ENCODE assay signal across 9 cellular contexts in genomic region chr15:79184465-79184892, GRCh38.
A peak's percentile ranks its signal among the peaks of the same experiment; 100 is the strongest.
DNase-seq lines count a peak whose midpoint lies in the region; ATAC-seq, FAIRE-seq and TF ChIP-seq lines count a peak whose summit lies in the region.
"Had no signal": no experiment of that assay in that cellular context is flagged by ENCODE, and none has a peak within 500 bp of the region (broad histone marks: within the 10 kb centered on the region; RNA-seq: fewer than 3 reads in every experiment).

No MANE protein-coding gene starts in this region.

- in situ Hi-C loops in mammary epithelial cell (cut with MboI; ENCODE audit: low sequenced_read_pairs in 2 of 2) = loop anchor here (5.0 to 10.0 kb wide), 3 partner anchors 157 to 272 kb away; no protein-coding TSS in a partner anchor

- no peak overlapping the region for H3K27ac ChIP-seq in VCaP
- no peak overlapping the region for H3K27ac ChIP-seq in mammary epithelial cell (ENCODE audit: insufficient read depth, low read depth, low read length)
- H3K27ac ChIP-seq in keratinocyte (ENCODE audit: control insufficient read depth, insufficient read depth, low read length) = no peak overlapping the region
- H3K27ac ChIP-seq: BLaER1 had no signal

- H3K27me3 ChIP-seq in mammary epithelial cell (ENCODE audit: insufficient read depth, low read length) = no peaks in the 10 kb centered on the region
- H3K27me3 ChIP-seq in keratinocyte (ENCODE audit: control insufficient read depth, extremely low read depth, insufficient read depth, low read length) = no peaks in the 10 kb centered on the region
- H3K27me3 ChIP-seq: BLaER1 had no signal

- DNase-seq in NCI-H187 (lab: John Stamatoyannopoulos, UW) (peak; percentile 9 to 13), NCI-H187 treated with DMSO at 0.1 percent for 48 hours (lab: John Stamatoyannopoulos, UW) (no peak), NCI-H146 (lab: John Stamatoyannopoulos, UW) (peak; percentile 42), mammary epithelial cell (peak; percentile 42), keratinocyte (ENCODE audit: low read depth, low spot score) (no peak)
- peak; percentile 13 to 45 for DNase-seq in stimulated activated CD4-positive, alpha-beta T cell treated with anti-CD3 and anti-CD28 coated beads, Interleukin-1b, Interleukin-23, amount 100 ng/mL, for 1 hour (ENCODE audit: low read depth in 2 of 2)

- dilution Hi-C loops in mammary epithelial cell (cut with HindIII; ENCODE audit: low sequenced_read_pairs) (no loop called here), keratinocyte (cut with MboI; ENCODE audit: extremely low pct_ligation_motif_present, low sequenced_read_pairs) (loop anchor here (25.0 kb wide), 1 partner anchor 147 kb away; no protein-coding TSS in a partner anchor)

- FAIRE-seq in keratinocyte (lab: Jason Lieb, UNC) = peak; percentile 63

- H3K9me1 ChIP-seq in keratinocyte (ENCODE audit: control insufficient read depth, extremely low read depth, insufficient read depth, low read length) = no peaks in the 10 kb centered on the region

- no CpG with 5 or more reads among the region's 4 CpGs for WGBS in mammary epithelial cell (ENCODE audit: low coverage, missing lambda C conversion rate)

- H2AFZ ChIP-seq in mammary epithelial cell (ENCODE audit: low read depth, low read length) (no peak overlapping the region), keratinocyte (ENCODE audit: control insufficient read depth, low read length) (no peak overlapping the region)

- no TSS peak for BruUV-seq in mammary epithelial cell (replicated peaks; lab: Mats Ljungman, UMichigan)

- H3K9me3 ChIP-seq in mammary epithelial cell (replicated peaks; ENCODE audit: insufficient read depth, low read length) = no peaks in the 10 kb centered on the region
- no peaks in the 10 kb centered on the region for H3K9me3 ChIP-seq in keratinocyte (ENCODE audit: control insufficient read depth, low read depth, low read length)
- H3K9me3 ChIP-seq: BLaER1 had no signal

- no peak overlapping the region for H3K4me2 ChIP-seq in mammary epithelial cell (ENCODE audit: insufficient read depth, low read depth, low read length)
- no peak overlapping the region for H3K4me2 ChIP-seq in keratinocyte (ENCODE audit: control insufficient read depth, extremely low read depth, insufficient read depth, low read depth, low read length)

- H4K20me1 ChIP-seq in mammary epithelial cell (ENCODE audit: insufficient read depth, low read length) (no peaks in the 10 kb centered on the region), keratinocyte (ENCODE audit: control insufficient read depth, extremely low read depth, insufficient read depth, low read length) (no peaks in the 10 kb centered on the region)
- H4K20me1 ChIP-seq: BLaER1 had no signal

- peaks cover 2% of the 10 kb centered on the region for H3K4me1 ChIP-seq in mammary epithelial cell (ENCODE audit: insufficient read depth, low read length)
- H3K4me1 ChIP-seq in keratinocyte (ENCODE audit: control insufficient read depth, extremely low read depth, insufficient read depth, low read length) = no peaks in the 10 kb centered on the region

- no peak overlapping the region for H3K4me3 ChIP-seq in mammary epithelial cell (replicated peaks in 1 of 3; ENCODE audit: insufficient read depth in 1 of 3, low read depth in 2 of 3, low read length in 3 of 3)
- H3K4me3 ChIP-seq in keratinocyte (ENCODE audit: control insufficient read depth in 2 of 3, extremely low read depth in 1 of 3, insufficient read depth in 2 of 3, low read depth in 1 of 3, low read length in 3 of 3) = no peak overlapping the region
- H3K4me3 ChIP-seq: BLaER1 had no signal

- CTCF ChIA-PET in mammary epithelial cell (lab: Charles Lee; ENCODE audit: low non-redundant PET) = interaction anchor here (0.7 to 1.1 kb wide), 5 partner anchors 25 to 995 kb away, joined by 3 to 20 read pairs (median 5); no protein-coding TSS in a partner anchor

- intact Hi-C loops in mammary epithelial cell (cut with micrococcal nuclease) = loop anchor here (1.0 to 2.0 kb wide), 6 partner anchors 156 to 428 kb away; no protein-coding TSS in a partner anchor

- no peak for ATAC-seq in HG02798 (IDR thresholded peaks at IDR 0.05; ENCODE audit: poor library complexity, unreplicated experiment)

- H3K9ac ChIP-seq in mammary epithelial cell (ENCODE audit: insufficient read depth, low read length) (no peak overlapping the region), keratinocyte (ENCODE audit: control insufficient read depth, extremely low read depth, insufficient read depth, low read length) (no peak overlapping the region)
- H3K9ac ChIP-seq: BLaER1 had no signal

- TF ChIP-seq CTCF in VCaP (conservative IDR thresholded peaks at IDR 0.05) (peak; percentile 99), mammary epithelial cell (conservative IDR thresholded peaks at IDR 0.05 in 1 of 2, IDR thresholded peaks at IDR 0.05 in 1 of 2; ENCODE audit: extremely low read depth in 1 of 2, insufficient read depth in 1 of 2, low read depth in 1 of 2, low read length in 2 of 2) (peak; percentile 97), keratinocyte (optimal IDR thresholded peaks at IDR 0.05 in 1 of 3, IDR thresholded peaks at IDR 0.05 in 1 of 3, conservative IDR thresholded peaks at IDR 0.05 in 1 of 3; ENCODE audit: extremely low read depth in 1 of 3, insufficient read depth in 2 of 3, low read length in 3 of 3) (peak; percentile 87 to 96 (median 94))

- H3K79me2 ChIP-seq in mammary epithelial cell (ENCODE audit: insufficient read depth, low read length) (no peaks in the 10 kb centered on the region), keratinocyte (ENCODE audit: control insufficient read depth, insufficient read depth, low read length) (no peaks in the 10 kb centered on the region)

- no peaks in the 10 kb centered on the region for H3K36me3 ChIP-seq in mammary epithelial cell (ENCODE audit: insufficient read depth, low read length)
- no peaks in the 10 kb centered on the region for H3K36me3 ChIP-seq in keratinocyte (ENCODE audit: control insufficient read depth in 2 of 2, extremely low read depth in 1 of 2, insufficient read depth in 2 of 2, low read length in 2 of 2)
- H3K36me3 ChIP-seq: BLaER1 had no signal

Comparison
In these comparisons a context has a peak if more than half of its experiments do, and no peak if none do; other contexts are left out.
1. DNase-seq: peak in NCI-H187 (2 of 2), NCI-H146 (single experiment), mammary epithelial cell (single experiment) and stimulated activated CD4-positive, alpha-beta T cell treated with anti-CD3 and anti-CD28 coated beads, Interleukin-1b, Interleukin-23, amount 100 ng/mL, for 1 hour (2 of 2); none in NCI-H187 treated with DMSO at 0.1 percent for 48 hours (single experiment) and keratinocyte (single experiment).
2. Peak in every context shown above with its lines, with median percentiles within 50 percentile points of each other: CTCF ChIP-seq.